ENCODE assay signal across 30 cellular contexts in the genomic region with DNA sequence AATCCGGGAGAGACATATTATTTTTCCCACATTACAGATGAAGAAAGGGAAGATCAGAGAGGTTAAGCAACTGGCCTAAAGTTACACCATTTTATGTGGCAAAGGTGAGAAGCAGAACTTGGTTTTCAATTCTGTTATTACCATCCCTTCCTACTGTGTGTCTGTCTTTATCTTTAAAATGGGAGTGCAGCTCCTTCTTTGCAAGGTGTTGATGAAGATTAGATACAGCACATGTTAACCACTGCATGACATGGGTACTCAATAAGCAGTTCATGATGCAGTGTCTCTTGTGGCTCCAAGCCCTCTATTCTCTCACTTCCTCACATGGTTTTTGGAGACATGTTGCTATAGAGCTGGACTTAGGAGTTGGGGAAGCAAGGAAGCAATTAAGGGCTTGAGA. TPM values are rescaled to one million over a fixed set of nuclear protein-coding genes. Genes with fewer than 3 reads are reported as not detected.
"Had no signal": no experiment of that assay in that cellular context is flagged by ENCODE, and none has a peak within 500 bp of the region (broad histone marks: within the 10 kb centered on the region; RNA-seq: fewer than 3 reads in every experiment).

No MANE protein-coding gene starts in this region.

- FAIRE-seq: urothelium cell line had no signal

- ATAC-seq: stimulated activated effector memory CD8-positive, alpha-beta T cell treated with anti-CD3 and anti-CD28 coated beads, Interleukin-12 subunit alpha, Interleukin-12 subunit beta, amount 100 ng/mL, for 72 hours; stimulated activated memory B cell treated with anti-CD40 and anti-IgM and Interleukin-4, amounts not matched to agents 10 μg/mL and 1 μg/mL and 100 μg/mL, for 72 hours; stimulated activated naive B cell treated with anti-CD40 and anti-IgM and Interleukin-4, amounts not matched to agents 10 μg/mL and 1 μg/mL and 100 μg/mL, for 72 hours; stimulated activated naive CD8-positive, alpha-beta T cell treated with anti-CD3 and anti-CD28 coated beads, Interleukin-15, amount 100 ng/mL, for 72 hours; stimulated activated naive CD8-positive, alpha-beta T cell treated with anti-CD3 and anti-CD28 coated beads, Interleukin-15, Interleukin-2, amounts not matched to agents 100 U/mL and 50 U/mL, for 24 hours; upper lobe of right lung had no signal

- H3K4me1 ChIP-seq: stomach, suprapubic skin, testis, thyroid gland, tibial artery, tibial nerve, transverse colon, upper lobe of left lung, upper lobe of right lung, uterus, vagina had no signal

- H3K4me3 ChIP-seq: stomach, suprapubic skin, testis, thoracic aorta, thyroid gland, tibial artery, tibial nerve, transverse colon, upper lobe of left lung, upper lobe of right lung, uterus, vagina had no signal

- DNase-seq: stimulated activated CD4-positive, alpha-beta T cell treated with anti-CD3 and anti-CD28 coated beads, Interleukin-2, amount 100 ng/mL, for 48 hours; stimulated activated CD4-positive, alpha-beta T cell treated with anti-CD3 and anti-CD28 coated beads, Interleukin-4, amount 100 ng/mL, for 1 hour; stimulated activated CD4-positive, alpha-beta T cell treated with anti-CD3 and anti-CD28 coated beads, Interleukin-4, amount 100 ng/mL, for 24 hours; stimulated activated CD4-positive, alpha-beta T cell treated with anti-CD3 and anti-CD28 coated beads, Interleukin-4, amount 100 ng/mL, for 4 hours; stimulated activated CD8-positive, alpha-beta memory T cell treated with anti-CD3 and anti-CD28 coated beads, Interleukin-4, amount 100 ng/mL, for 48 hours; stimulated activated naive B cell treated with anti-CD40 and anti-IgM and Interleukin-4, amounts not matched to agents 10 μg/mL and 1 μg/mL and 100 μg/mL, for 72 hours; stimulated activated naive CD4-positive, alpha-beta T cell; stimulated activated naive CD4-positive, alpha-beta T cell treated with Interleukin-2 at 50 U/mL for 16 hours; stimulated activated naive CD8-positive, alpha-beta T cell treated with anti-CD3 and anti-CD28 coated beads, Interleukin-15, amount 100 ng/mL, for 72 hours; stimulated activated naive CD8-positive, alpha-beta T cell treated with anti-CD3 and anti-CD28 coated beads, Interleukin-15, Interleukin-2, amounts not matched to agents 100 U/mL and 50 U/mL, for 24 hours; stomach; testis; thyroid gland; tibial artery; transverse colon; trophoblast cell; upper lobe of left lung; upper lobe of right lung; uterus had no signal

- H3K27me3 ChIP-seq: testis, thyroid gland, tibial nerve, upper lobe of left lung, upper lobe of right lung, uterus, vagina had no signal

- H3K9me3 ChIP-seq: stomach, suprapubic skin, testis, thoracic aorta, thyroid gland, tibial artery, tibial nerve, transverse colon, upper lobe of left lung, upper lobe of right lung, uterus, vagina had no signal

- H3K27ac ChIP-seq: stomach, suprapubic skin, testis, thoracic aorta, thyroid gland, tibial artery, tibial nerve, transverse colon, upper lobe of left lung, upper lobe of right lung, uterus, vagina had no signal

- H3K36me3 ChIP-seq: stomach, suprapubic skin, thoracic aorta, thyroid gland, tibial artery, tibial nerve, transverse colon, upper lobe of left lung, upper lobe of right lung, uterus, vagina had no signal

RNA-seq across cellular contexts. Expression of a gene that starts 23.1 kb away (rescaled TPM):
- total RNA-seq: stomach, subcutaneous adipose tissue, suprapubic skin, temporal lobe, thoracic aorta, thyroid gland, tibial nerve, transverse colon, upper lobe of left lung, upper lobe of right lung, ureter, urinary bladder, uterus, vagina had no signal
- polyA plus RNA-seq: stomach, urinary bladder had no signal
